ENCODE assay signal across 14 cellular contexts in the genomic region with DNA sequence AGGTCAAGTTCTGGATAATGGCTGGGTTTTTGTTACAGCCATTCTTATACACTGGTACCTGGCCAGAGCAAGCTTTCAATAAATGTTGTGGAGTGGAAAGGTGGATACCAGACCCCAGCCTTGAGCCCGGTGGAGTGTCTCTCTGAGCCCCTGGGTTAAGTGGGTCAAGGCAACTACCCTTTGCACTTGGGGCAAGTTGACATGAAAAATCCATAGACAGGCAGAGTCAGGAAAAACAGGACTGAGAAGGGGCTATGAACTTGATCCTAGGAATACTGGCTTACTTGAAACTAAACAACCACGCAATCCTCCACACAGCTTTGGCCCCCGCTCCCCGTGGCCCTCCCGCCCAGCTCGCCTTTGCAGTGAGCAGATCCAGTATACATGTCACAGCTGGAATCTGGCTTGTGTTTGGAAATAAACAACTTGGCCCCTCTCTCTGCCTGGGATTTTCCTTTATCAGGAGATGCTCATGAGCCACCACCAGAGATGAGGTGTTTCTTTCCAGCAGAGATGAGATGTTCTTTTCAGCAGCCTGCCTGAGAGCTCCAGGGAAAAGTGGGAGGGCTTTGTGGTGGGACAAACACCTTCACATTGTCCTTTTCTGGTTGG.
DNase-seq lines count a peak whose midpoint lies in the region; ATAC-seq and TF ChIP-seq lines count a peak whose summit lies in the region.
"Had no signal": no experiment of that assay in that cellular context is flagged by ENCODE, and none has a peak within 500 bp of the region (broad histone marks: within the 10 kb centered on the region; RNA-seq: fewer than 3 reads in every experiment).

No MANE protein-coding gene starts in this region.

- H3K4me2 ChIP-seq in IMR-90 (ENCODE audit: low read depth, low read length) (no peak overlapping the region), hepatocyte (peak overlapping the region; percentile 55)

- no peak overlapping the region for H4K8ac ChIP-seq in IMR-90 (ENCODE audit: low read depth in 2 of 2, low read length in 2 of 2)

- intact Hi-C loops in IMR-90 (cut with micrococcal nuclease), result no loop called here
- intact Hi-C loops in spleen (cut with DNase I; ENCODE audit: low total_unique reads), result no loop called here

- TF ChIP-seq RAD21 in IMR-90 (IDR thresholded peaks at IDR 0.05; ENCODE audit: low read length), result no peak

- no peak overlapping the region for H3K4me3 Mint-ChIP-seq in activated naive CD8-positive, alpha-beta T cell treated with anti-CD3 and anti-CD28 coated beads, Interleukin-2, amount 50 U/mL, for 24 hours
- H3K4me3 Mint-ChIP-seq in activated naive CD8-positive, alpha-beta T cell treated with anti-CD3 and anti-CD28 coated beads for 36 hours, result no peak overlapping the region

- H3K9me3 ChIP-seq in IMR-90 (ENCODE audit: control insufficient read depth, insufficient read depth, low read length) (no peaks in the 10 kb centered on the region), hepatocyte (ENCODE audit: low read depth) (no peaks in the 10 kb centered on the region), spleen (no peaks in the 10 kb centered on the region)
- H3K9me3 ChIP-seq: Peyer's patch had no signal

- 0 out of 2 replicates have a peak overlapping the region, but pooled peaks have one; percentile 6 for H3K14ac ChIP-seq in IMR-90 (replicated peaks; ENCODE audit: low read depth, low read length)

- BruUV-seq in IMR-90 (replicated peaks; lab: Mats Ljungman, UMichigan), result no TSS peak

- H3K9me1 ChIP-seq in IMR-90 (ENCODE audit: insufficient read depth, low read length), result peaks cover 42% of the 10 kb centered on the region

- H2BK20ac ChIP-seq in IMR-90 (ENCODE audit: low read depth, low read length), result no peak overlapping the region

- no peak overlapping the region; the same call in 1 of the 2 replicates for H2BK120ac ChIP-seq in IMR-90 (ENCODE audit: low read depth, low read length)

- no peak overlapping the region for H3K18ac ChIP-seq in IMR-90 (ENCODE audit: low read depth, low read length)

- H3K27me3 ChIP-seq in IMR-90 (ENCODE audit: control insufficient read depth, insufficient read depth, low read length) (no peaks in the 10 kb centered on the region), hepatocyte (no peaks in the 10 kb centered on the region), spleen (replicated peaks in 1 of 7) (no peaks in the 10 kb centered on the region)
- H3K27me3 ChIP-seq: Peyer's patch had no signal

- peaks cover 28 to 96% of the 10 kb centered on the region in 2 experiments for H3K79me1 ChIP-seq in IMR-90 (ENCODE audit: low read depth in 1 of 2, low read length in 2 of 2)

- no peaks in the 10 kb centered on the region for H3K27me3 Mint-ChIP-seq in activated naive CD8-positive, alpha-beta T cell treated with anti-CD3 and anti-CD28 coated beads, Interleukin-2, amount 50 U/mL, for 24 hours
- H3K27me3 Mint-ChIP-seq in activated naive CD8-positive, alpha-beta T cell treated with anti-CD3 and anti-CD28 coated beads for 36 hours, result no peaks in the 10 kb centered on the region

- H3K36me3 Mint-ChIP-seq in activated naive CD8-positive, alpha-beta T cell treated with anti-CD3 and anti-CD28 coated beads, Interleukin-2, amount 50 U/mL, for 24 hours (ENCODE audit: low read depth), result peaks cover 6% of the 10 kb centered on the region
- H3K36me3 Mint-ChIP-seq in activated naive CD8-positive, alpha-beta T cell treated with anti-CD3 and anti-CD28 coated beads for 36 hours, result peaks cover 11% of the 10 kb centered on the region

- H3K79me2 ChIP-seq in hepatocyte, result peaks cover 85% of the 10 kb centered on the region

- no peak for TF ChIP-seq CTCF in IMR-90 (conservative IDR thresholded peaks at IDR 0.05; ENCODE audit: low read depth, low read length)
- TF ChIP-seq CTCF in hepatocyte (IDR thresholded peaks at IDR 0.05; ENCODE audit: poor library complexity), result no peak
- no peak for TF ChIP-seq CTCF in spleen (IDR thresholded peaks at IDR 0.05 in 8 of 11, conservative IDR thresholded peaks at IDR 0.05 in 3 of 11)

- H3K27ac ChIP-seq in IMR-90 (ENCODE audit: insufficient read depth, low read length) (no peak overlapping the region), hepatocyte (peak overlapping the region; percentile 82), spleen (no peak overlapping the region), caudate nucleus (ENCODE audit: low read depth, low read length) (no peak overlapping the region)
- H3K27ac ChIP-seq: Peyer's patch had no signal

- no peak overlapping the region for H4K5ac ChIP-seq in IMR-90 (ENCODE audit: low read depth, low read length)

- no peak overlapping the region for H3K23ac ChIP-seq in IMR-90 (ENCODE audit: low read depth, low read length)

- H3K4me3 ChIP-seq in IMR-90 (ENCODE audit: insufficient read depth, low read depth, low read length) (no peak overlapping the region), hepatocyte (no peak overlapping the region), spleen (no peak overlapping the region)
- H3K4me3 ChIP-seq: K562, Peyer's patch had no signal

- H3K4me1 ChIP-seq in IMR-90 (ENCODE audit: control insufficient read depth, insufficient read depth, low read length) (peaks cover 43% of the 10 kb centered on the region), hepatocyte (ENCODE audit: insufficient read depth) (peaks cover 50% of the 10 kb centered on the region), spleen (peaks cover 28 to 79% (median 52%) of the 10 kb centered on the region in 6 donors)

- dilution Hi-C loops in IMR-90 (cut with HindIII; ENCODE audit: low sequenced_read_pairs, unreplicated experiment), result no loop called here

- H2AK5ac ChIP-seq in IMR-90 (ENCODE audit: low read depth, low read length), result 0 out of 2 replicates have a peak overlapping the region, but pooled peaks have one; percentile 31

- ATAC-seq in activated naive CD8-positive, alpha-beta T cell treated with anti-CD3 and anti-CD28 coated beads, Interleukin-2, amount 50 U/mL, for 24 hours, result no peak
- no peak for ATAC-seq in IMR-90 (ENCODE audit: low read depth)
- ATAC-seq: K562 had no signal

- no peak overlapping the region for H3K56ac ChIP-seq in IMR-90 (ENCODE audit: extremely low read depth, insufficient read depth, low read length)

- H3K27ac Mint-ChIP-seq in activated naive CD8-positive, alpha-beta T cell treated with anti-CD3 and anti-CD28 coated beads, Interleukin-2, amount 50 U/mL, for 24 hours, result peak overlapping the region; percentile 9
- no peak overlapping the region for H3K27ac Mint-ChIP-seq in activated naive CD8-positive, alpha-beta T cell treated with anti-CD3 and anti-CD28 coated beads for 36 hours

- no peak overlapping the region for H2BK5ac ChIP-seq in IMR-90 (ENCODE audit: low read depth, low read length, poor library complexity, severe bottlenecking)

- in situ Hi-C loops in IMR-90 (cut with MboI; ENCODE audit: low sequenced_read_pairs), result no loop called here

- H3K36me3 ChIP-seq in IMR-90 (ENCODE audit: control insufficient read depth, insufficient read depth, low read length) (no peaks in the 10 kb centered on the region), hepatocyte (replicated peaks; ENCODE audit: insufficient read depth, low read depth) (no peaks in the 10 kb centered on the region), spleen (no peaks in the 10 kb centered on the region)
- H3K36me3 ChIP-seq: Peyer's patch had no signal

- POLR2A ChIA-PET in IMR-90 (lab: Charles Lee; ENCODE audit: unreplicated experiment), result no interaction called here

- H3K4ac ChIP-seq in IMR-90 (ENCODE audit: low read depth, low read length), result no peak overlapping the region

- peaks cover 66% of the 10 kb centered on the region for H3K4me1 Mint-ChIP-seq in activated naive CD8-positive, alpha-beta T cell treated with anti-CD3 and anti-CD28 coated beads, Interleukin-2, amount 50 U/mL, for 24 hours
- H3K4me1 Mint-ChIP-seq in activated naive CD8-positive, alpha-beta T cell treated with anti-CD3 and anti-CD28 coated beads for 36 hours, result peaks cover 60% of the 10 kb centered on the region

- no CpG with 5 or more reads among the region's 6 CpGs for WGBS in IMR-90 (ENCODE audit: extremely low coverage in 2 of 2, insufficient read length in 1 of 2), 2 experiments
- WGBS in hepatocyte (ENCODE audit: low lambda C conversion rate, missing lambda C conversion rate), result 67% methylated on average over 6 of the region's 6 CpGs
- 86 to 94% (median 90%) methylated on average over 6 of the region's 6 CpGs for WGBS in spleen, 5 donors

- H2AFZ ChIP-seq in IMR-90 (replicated peaks; ENCODE audit: low read length, poor library complexity) (no peak overlapping the region), hepatocyte (no peak overlapping the region)

- H4K91ac ChIP-seq in IMR-90 (ENCODE audit: insufficient read depth, low read depth, low read length), result no peak overlapping the region

- H3K9ac ChIP-seq in IMR-90 (ENCODE audit: low read depth, low read length), result no peak overlapping the region

- H2BK15ac ChIP-seq in IMR-90 (ENCODE audit: low read depth, low read length), result no peak overlapping the region

- DNase-seq in activated naive CD8-positive, alpha-beta T cell treated with anti-CD3 and anti-CD28 coated beads, Interleukin-2, amount 50 U/mL, for 24 hours, result no peak
- DNase-seq in activated naive CD8-positive, alpha-beta T cell treated with anti-CD3 and anti-CD28 coated beads for 36 hours, result no peak
- no peak for DNase-seq in IMR-90
- peak; percentile 60 for DNase-seq in hepatocyte (ENCODE audit: low spot score)
- DNase-seq in spleen, result peak; percentile 20
- DNase-seq in caudate nucleus (lab: John Stamatoyannopoulos, UW), result no peak
- no peak for DNase-seq in T-helper 1 cell
- DNase-seq in SHP77 (lab: John Stamatoyannopoulos, UW), result no peak
- DNase-seq: 8988T, COR-L47, NCI-H1105, NCI-H2081 treated with DMSO at 0.1 percent for 48 hours, Peyer's patch had no signal

- H4K20me1 ChIP-seq in IMR-90 (ENCODE audit: insufficient read depth, low read length) (peaks cover 66% of the 10 kb centered on the region), hepatocyte (ENCODE audit: insufficient read depth, poor library complexity, severe bottlenecking) (no peaks in the 10 kb centered on the region)

- no peak for TF ChIP-seq POLR2A in IMR-90 (IDR thresholded peaks at IDR 0.05; ENCODE audit: low read depth, low read length)
- no peak for TF ChIP-seq POLR2A in spleen (IDR thresholded peaks at IDR 0.05)

- H3K9me3 Mint-ChIP-seq in activated naive CD8-positive, alpha-beta T cell treated with anti-CD3 and anti-CD28 coated beads, Interleukin-2, amount 50 U/mL, for 24 hours, result no peaks in the 10 kb centered on the region
- H3K9me3 Mint-ChIP-seq in activated naive CD8-positive, alpha-beta T cell treated with anti-CD3 and anti-CD28 coated beads for 36 hours, result no peaks in the 10 kb centered on the region

- no peaks in the 10 kb centered on the region for H3K9me2 ChIP-seq in hepatocyte (replicated peaks; ENCODE audit: insufficient read depth)

- no peak overlapping the region for H2AK9ac ChIP-seq in IMR-90 (replicated peaks; ENCODE audit: low read depth, low read length, poor library complexity)

- CTCF ChIA-PET in IMR-90 (lab: Yijun Ruan, JAX), result no interaction called here

TF ChIP-seq in IMR-90, 13 proteins besides CTCF, POLR2A, EP300 and RAD21 (continues in another document):
- TF ChIP-seq MAFK (IDR thresholded peaks at IDR 0.05; ENCODE audit: low read depth, low read length), result no peak

Comparison
In these comparisons a context has a peak if more than half of its experiments do, and no peak if none do; other contexts are left out.
1. DNase-seq: peak in hepatocyte (single experiment) and spleen (single experiment); none in activated naive CD8-positive, alpha-beta T cell treated with anti-CD3 and anti-CD28 coated beads, Interleukin-2, amount 50 U/mL, for 24 hours (single experiment), activated naive CD8-positive, alpha-beta T cell treated with anti-CD3 and anti-CD28 coated beads for 36 hours (single experiment), IMR-90 (single experiment), caudate nucleus (0 of 61), T-helper 1 cell (0 of 5) and SHP77 (0 of 2).